In genomic region chr5:74622122-74622521, GRCh38 we compare ENCODE assay signal across 14 cellular contexts. TPM values are rescaled to one million over a fixed set of nuclear protein-coding genes. Genes with fewer than 3 reads are reported as not detected.
A peak's percentile ranks its signal among the peaks of the same experiment; 100 is the strongest.
DNase-seq lines count a peak whose midpoint lies in the region; ATAC-seq, FAIRE-seq and TF ChIP-seq lines count a peak whose summit lies in the region.
"Had no signal": no experiment of that assay in that cellular context is flagged by ENCODE, and none has a peak within 500 bp of the region (broad histone marks: within the 10 kb centered on the region; RNA-seq: fewer than 3 reads in every experiment).

No MANE protein-coding gene starts in this region.

- H2AFZ ChIP-seq in GM12878 (ENCODE audit: control insufficient read depth, low read depth, low read length) (no peak overlapping the region), mesenchymal stem cell (ENCODE audit: low read depth, low read length) (no peak overlapping the region)

- no peaks in the 10 kb centered on the region for H3K27me3 ChIP-seq in GM12878 (replicated peaks in 1 of 2; ENCODE audit: control insufficient read depth in 2 of 2, insufficient read depth in 2 of 2, low read length in 1 of 2)
- H3K27me3 ChIP-seq in mesenchymal stem cell (ENCODE audit: control insufficient read depth in 1 of 2, insufficient read depth in 1 of 2, low read length in 2 of 2) = no peaks in the 10 kb centered on the region
- H3K27me3 ChIP-seq: right atrium auricular region, transverse colon had no signal

- H3K27ac ChIP-seq in GM12878 (ENCODE audit: control insufficient read depth, insufficient read depth) = no peak overlapping the region
- H3K27ac ChIP-seq in mesenchymal stem cell (ENCODE audit: low read length, poor library complexity, severe bottlenecking) = no peak overlapping the region
- H3K27ac ChIP-seq: right atrium auricular region, transverse colon had no signal

- no peak for TF ChIP-seq POLR2A in GM12878 (IDR thresholded peaks at IDR 0.05; ENCODE audit: low read depth, low read length)

- H3K9me3 ChIP-seq in GM12878 (replicated peaks; ENCODE audit: control insufficient read depth, insufficient read depth, low read length) (no peaks in the 10 kb centered on the region; the same call in 2 of the 3 replicates), mesenchymal stem cell (ENCODE audit: control insufficient read depth, low read length) (no peaks in the 10 kb centered on the region)
- H3K9me3 ChIP-seq: right atrium auricular region, transverse colon had no signal

- RAD21 ChIA-PET in GM12878 (lab: Charles Lee; ENCODE audit: unreplicated experiment) = no interaction called here

- BruUV-seq in GM12878 (replicated peaks; lab: Mats Ljungman, UMichigan) = no TSS peak

- CTCF ChIA-PET in GM12878 (lab: Yijun Ruan, JAX) = interaction anchor here (0.9 to 1.9 kb wide), 5 partner anchors 9 to 718 kb away, joined by 3 to 8 read pairs (median 3); partner anchors contain the start of gene ENC1

- H3K36me3 ChIP-seq in GM12878 (ENCODE audit: control insufficient read depth in 2 of 2, insufficient read depth in 2 of 2, low read length in 1 of 2) (no peaks in the 10 kb centered on the region), mesenchymal stem cell (ENCODE audit: control insufficient read depth in 1 of 2, insufficient read depth in 2 of 2, low read depth in 1 of 2, low read length in 2 of 2) (peaks cover 0 to 2% of the 10 kb centered on the region in 2 experiments)
- H3K36me3 ChIP-seq: right atrium auricular region, transverse colon had no signal

- ATAC-seq in HG02852 (IDR thresholded peaks at IDR 0.05; ENCODE audit: unreplicated experiment) (peak; percentile 75), GM12878 (peak; percentile 91)

- H3K79me1 ChIP-seq in mesenchymal stem cell (replicated peaks; ENCODE audit: low read length, poor library complexity, severe bottlenecking) = no peaks in the 10 kb centered on the region

- H2BK5ac ChIP-seq in mesenchymal stem cell (ENCODE audit: low read depth, low read length, poor library complexity, severe bottlenecking) = no peak overlapping the region

- no peak for FAIRE-seq in GM12878 (lab: Jason Lieb, UNC)

- H4K20me1 ChIP-seq in GM12878 (ENCODE audit: control insufficient read depth, insufficient read depth) = no peaks in the 10 kb centered on the region

- H3K4ac ChIP-seq in mesenchymal stem cell (ENCODE audit: low read depth in 1 of 2, low read length in 2 of 2) = no peak overlapping the region

- SMC1A ChIA-PET in GM12878 (lab: Charles Lee; ENCODE audit: uncharacterized antibody, unreplicated experiment) = interaction anchor here (1.2 to 2.2 kb wide), 7 partner anchors 9 to 132 kb away, joined by 3 to 19 read pairs (median 4); partner anchors contain the start of gene ENC1

- H3K4me1 ChIP-seq in GM12878 (ENCODE audit: control insufficient read depth, insufficient read depth, low read length) (no peaks in the 10 kb centered on the region; the same call in 1 of the 2 replicates), mesenchymal stem cell (ENCODE audit: control insufficient read depth, insufficient read depth, low read depth, low read length) (peaks cover 3% of the 10 kb centered on the region)
- H3K4me1 ChIP-seq: right atrium auricular region, transverse colon had no signal

- peak; percentile 71 to 91; a peak in 3 of 4 replicates for TF ChIP-seq EP300 in GM12878 (IDR thresholded peaks at IDR 0.05; ENCODE audit: borderline replicate concordance in 1 of 2, control insufficient read depth in 1 of 2, low read depth in 2 of 2, low read length in 2 of 2)

- H3K4me2 ChIP-seq in GM12878 (ENCODE audit: control insufficient read depth, insufficient read depth) = no peak overlapping the region; the same call in 1 of the 2 replicates
- no peak overlapping the region for H3K4me2 ChIP-seq in mesenchymal stem cell (ENCODE audit: low read length, poor library complexity, severe bottlenecking)

- no peak overlapping the region for H4K8ac ChIP-seq in mesenchymal stem cell (ENCODE audit: low read length)

- H4K91ac ChIP-seq in mesenchymal stem cell (ENCODE audit: low read length) = no peak overlapping the region

- H2BK12ac ChIP-seq in mesenchymal stem cell (ENCODE audit: low read length in 2 of 2) = no peak overlapping the region

- peak; percentile 19 for DNase-seq in EH (ENCODE audit: low read depth)
- peak; percentile 53 for DNase-seq in GM12865 (ENCODE audit: low read depth)
- no peak for DNase-seq in GM12878 (ENCODE audit: low read depth, low spot score)
- no peak for DNase-seq in D341Med (ENCODE audit: low spot score)
- DNase-seq in SK-N-DZ (ENCODE audit: low spot score) = no peak
- no peak for DNase-seq in mesenchymal stem cell
- DNase-seq in COLO668 (lab: John Stamatoyannopoulos, UW; ENCODE audit: unreplicated experiment) = no peak
- DNase-seq: CD4-positive, alpha-beta T cell; KBM-7; NCI-H187; SHP77 treated with DMSO at 0.1 percent for 48 hours; transverse colon had no signal

- no peak overlapping the region for H3K18ac ChIP-seq in mesenchymal stem cell (ENCODE audit: low read depth in 1 of 2, low read length in 2 of 2)

- 0% methylated on average over 3 of the region's 3 CpGs for WGBS in GM12878 (ENCODE audit: insufficient coverage, insufficient replicate concordance, low lambda C conversion rate, missing lambda C conversion rate)
- 34% methylated on average over 3 of the region's 3 CpGs for WGBS in mesenchymal stem cell

- H3K79me2 ChIP-seq in GM12878 (ENCODE audit: control insufficient read depth, insufficient read depth, low read length) = no peaks in the 10 kb centered on the region

- H3K4me3 ChIP-seq in GM12865 (ENCODE audit: low read depth, low read length) (no peak overlapping the region), GM12878 (no peak overlapping the region), mesenchymal stem cell (ENCODE audit: insufficient read depth in 1 of 2, low read depth in 1 of 2, low read length in 2 of 2) (no peak overlapping the region)
- H3K4me3 ChIP-seq: right atrium auricular region, transverse colon had no signal

- in situ Hi-C loops in GM12878 (cut with MboI) = no loop called here

- intact Hi-C loops in GM12878 (cut with micrococcal nuclease; ENCODE audit: unreplicated experiment) = loop anchor here (2.0 kb wide), 1 partner anchor 43 kb away; no protein-coding TSS in a partner anchor

- H2BK15ac ChIP-seq in mesenchymal stem cell (ENCODE audit: low read depth, poor library complexity, severe bottlenecking) = no peak overlapping the region

- POLR2A ChIA-PET in GM12878 (lab: Charles Lee) = interaction anchor here (0.9 to 1.0 kb wide), 2 partner anchors 9 to 42 kb away, joined by 3 to 4 read pairs; no protein-coding TSS in a partner anchor

- TF ChIP-seq CTCF in GM12865 (IDR thresholded peaks at IDR 0.05; ENCODE audit: insufficient read depth, low read depth, low read length, missing control alignments) (no peak), GM12878 (IDR thresholded peaks at IDR 0.05 in 2 of 3, conservative IDR thresholded peaks at IDR 0.05 in 1 of 3; ENCODE audit: control insufficient read depth in 2 of 3, extremely low read depth in 1 of 3, insufficient read depth in 1 of 3, low read depth in 3 of 3, low read length in 3 of 3) (no peak)

- no peak overlapping the region for H3K14ac ChIP-seq in mesenchymal stem cell (ENCODE audit: low read length in 2 of 2)

- TF ChIP-seq RAD21 in GM12878 (IDR thresholded peaks at IDR 0.05; ENCODE audit: insufficient read depth, low read depth, low read length) = no peak

- no peak overlapping the region for H2AK5ac ChIP-seq in mesenchymal stem cell (ENCODE audit: low read length, severe bottlenecking)

- H3K23ac ChIP-seq in mesenchymal stem cell (ENCODE audit: low read length in 2 of 2) = no peak overlapping the region

- H3K9ac ChIP-seq in GM12878 (ENCODE audit: control insufficient read depth, insufficient read depth, low read length) (no peak overlapping the region), mesenchymal stem cell (ENCODE audit: low read length) (no peak overlapping the region)

- H2BK120ac ChIP-seq in mesenchymal stem cell (ENCODE audit: low read depth, low read length) = no peak overlapping the region

TF ChIP-seq in GM12878, 131 proteins besides CTCF, POLR2A, EP300 and RAD21 (continues in another document):
- TF ChIP-seq IKZF2 (IDR thresholded peaks at IDR 0.05) = peak; percentile 95 to 96
- no peak for TF ChIP-seq SRF (IDR thresholded peaks at IDR 0.05; ENCODE audit: low read depth in 2 of 2, low read length in 2 of 2)
- no peak; the same call in 1 of the 2 replicates for TF ChIP-seq MXI1 (IDR thresholded peaks at IDR 0.05; ENCODE audit: low read depth, low read length)
- peak; percentile 99 for TF ChIP-seq MTA2 (IDR thresholded peaks at IDR 0.05; ENCODE audit: low read depth)

RNA-seq across cellular contexts. Expression of gene ENC1, which starts 18.4 kb away (rescaled TPM):
- 137 and 148 TPM in 2 replicates for total RNA-seq in GM12878 (2013; cell fraction: nucleolus; rRNA removed)
- total RNA-seq in GM12878 (2014; rRNA removed) = 46.9 and 55.5 TPM in 2 replicates
- total RNA-seq in GM12878 (2014; rRNA removed; fragmentation: Illumina TruSeq; extraction: Trizol) = 23.2 and 24.6 TPM in 2 replicates
- 46.8 and 53.5 TPM in 2 replicates for total RNA-seq in GM12878 (2021)
- polyA plus RNA-seq in GM12878 (2011; ENCODE audit: low read depth) = 7.3 TPM
- 53.6 and 54.7 TPM in 2 replicates for polyA plus RNA-seq in GM12878 (2011; rRNA removed)
- polyA plus RNA-seq in GM12878 (2011; cell fraction: cytosol; rRNA removed) = 46.0 and 61.7 TPM in 2 replicates
- polyA plus RNA-seq in GM12878 (2011; cell fraction: nucleus; rRNA removed) = 81.6 and 87.0 TPM in 2 replicates
- 9.2 and 11.5 TPM in 2 replicates for polyA plus RNA-seq in GM12878 (2012)
- 31.7 and 33.6 TPM in 2 replicates for polyA plus RNA-seq in GM12878 (2014; fragmentation: Illumina TruSeq; extraction: Trizol)
- polyA plus RNA-seq in GM12878 (2014; fragmentation: Nextera tagmentation; extraction: Ambion mirVana) = 1 to 10 TPM; 8.2 to 8.5 TPM
- 27.8 and 46.8 TPM in 2 replicates for polyA plus RNA-seq in GM12878 (2014; rRNA removed)
- 10 to 100 TPM; 32.4 to 36.3 TPM for polyA plus RNA-seq in GM12878 (2016; fragmentation: Nextera tagmentation; extraction: Ambion mirVana)
- 102 and 112 TPM in 2 replicates for polyA minus RNA-seq in GM12878 (2011; rRNA and poly(A)+ RNA removed)
- polyA minus RNA-seq in GM12878 (2011; cell fraction: cytosol; rRNA and poly(A)+ RNA removed) = 29.0 and 29.4 TPM in 2 replicates
- polyA minus RNA-seq in GM12878 (2011; cell fraction: nucleus; rRNA and poly(A)+ RNA removed) = 127 and 189 TPM in 2 replicates
- 8.4 and 11.2 TPM in 2 replicates for polyA plus RNA-seq in SK-N-DZ (2014; cell fraction: cytosol; rRNA removed)
- polyA plus RNA-seq in SK-N-DZ (2014; cell fraction: nucleus; rRNA removed) = 7.7 and 8.7 TPM in 2 replicates
- 30.1 TPM for polyA plus RNA-seq in mesenchymal stem cell (2013, experiment 1 of 2)
- polyA plus RNA-seq in mesenchymal stem cell (2013, experiment 2 of 2) = 30.2 TPM

Comparison
In these comparisons a context has a peak if more than half of its experiments do, and no peak if none do; other contexts are left out.
1. DNase-seq: peak in EH (single experiment) and GM12865 (single experiment); none in GM12878 (single experiment), D341Med (single experiment), SK-N-DZ (single experiment), mesenchymal stem cell (single experiment) and COLO668 (single experiment).